In the genomic region with DNA sequence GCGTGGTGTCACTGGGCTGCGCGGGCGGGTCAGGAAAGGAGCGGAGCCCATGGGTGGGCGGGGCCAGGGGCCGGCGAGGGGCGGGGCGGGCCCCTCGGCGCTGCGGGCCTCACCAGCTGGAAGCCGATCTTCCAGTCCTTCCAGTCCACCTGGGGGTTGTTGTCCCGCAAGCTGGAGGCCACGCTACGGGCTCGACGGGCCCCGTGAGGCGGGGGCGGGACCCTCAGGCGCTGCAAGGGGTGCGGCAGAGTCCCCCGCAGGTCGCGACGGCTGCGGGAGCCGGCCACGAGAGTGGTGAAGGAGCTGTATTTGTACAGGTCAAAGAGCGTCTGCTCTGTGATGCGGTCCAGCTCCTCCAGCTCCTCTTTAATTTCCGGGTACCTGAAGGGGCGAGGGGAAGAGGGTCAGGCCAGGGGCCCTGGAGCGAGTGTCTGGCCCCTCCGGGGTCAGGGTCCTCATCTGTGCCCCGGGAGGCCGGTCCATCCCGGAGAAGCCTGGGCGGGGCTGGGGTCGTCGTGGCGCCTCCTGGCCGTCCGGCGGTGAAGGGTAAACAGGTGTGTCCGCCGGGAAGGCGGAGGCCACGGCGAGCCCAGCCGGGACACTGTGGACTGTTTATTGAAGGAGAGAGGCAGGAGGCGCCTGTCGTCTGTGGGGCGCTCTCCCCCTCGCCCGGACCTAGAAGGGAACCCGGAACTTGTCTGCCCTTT, we compare ENCODE assay signal across 7 cellular contexts. TPM values are rescaled to one million over a fixed set of nuclear protein-coding genes. Genes with fewer than 3 reads are reported as not detected.
DNase-seq lines count a peak whose midpoint lies in the region; ATAC-seq and TF ChIP-seq lines count a peak whose summit lies in the region.

No MANE protein-coding gene starts in this region.

- WGBS in iPS DF 6.9 (ENCODE audit: insufficient coverage, insufficient read length): no CpG with 5 or more reads among the region's 59 CpGs
- 5% methylated on average over 47 of the region's 59 CpGs for WGBS in smooth muscle cell (ENCODE audit: low lambda C conversion rate)

- H3K36me3 Mint-ChIP-seq in T-helper 1 cell treated with Interleukin-12 subunit alpha and Interleukin-12 subunit beta and Interleukin-4 antibody, amounts not matched to agents 30 μg/mL and 1 μg/mL, for 36 hours (ENCODE audit: low read depth): no peaks in the 10 kb centered on the region

- H3K4me2 ChIP-seq in smooth muscle cell: peak overlapping the region; percentile 95

- peak overlapping the region; percentile 54 for H3K9ac ChIP-seq in smooth muscle cell (ENCODE audit: low read depth)

- H4K20me1 ChIP-seq in smooth muscle cell (ENCODE audit: low read depth): no peaks in the 10 kb centered on the region

- H3K36me3 ChIP-seq in iPS DF 6.9 (ENCODE audit: control insufficient read depth, insufficient read depth, low read length) (peaks cover 8% of the 10 kb centered on the region), smooth muscle cell (ENCODE audit: low read depth) (no peaks in the 10 kb centered on the region)

- H3K9me3 ChIP-seq in iPS DF 6.9 (ENCODE audit: control insufficient read depth, insufficient read depth, low read length) (no peaks in the 10 kb centered on the region), smooth muscle cell (replicated peaks; ENCODE audit: low read depth) (no peaks in the 10 kb centered on the region)

- TF ChIP-seq CTCF in smooth muscle cell (IDR thresholded peaks at IDR 0.05; ENCODE audit: borderline replicate concordance, insufficient read depth, poor library complexity, severe bottlenecking): no peak

- peaks cover 33% of the 10 kb centered on the region for H3K4me1 Mint-ChIP-seq in T-helper 1 cell treated with Interleukin-12 subunit alpha and Interleukin-12 subunit beta and Interleukin-4 antibody, amounts not matched to agents 30 μg/mL and 1 μg/mL, for 36 hours (ENCODE audit: low read depth)

- peak overlapping the region; percentile 71 for H3K4me3 Mint-ChIP-seq in T-helper 1 cell treated with Interleukin-12 subunit alpha and Interleukin-12 subunit beta and Interleukin-4 antibody, amounts not matched to agents 30 μg/mL and 1 μg/mL, for 36 hours

- no peaks in the 10 kb centered on the region for H3F3A ChIP-seq in smooth muscle cell (ENCODE audit: low read depth)

- peak overlapping the region; percentile 60 for H3K27ac Mint-ChIP-seq in T-helper 1 cell treated with Interleukin-12 subunit alpha and Interleukin-12 subunit beta and Interleukin-4 antibody, amounts not matched to agents 30 μg/mL and 1 μg/mL, for 36 hours

- H3K27ac ChIP-seq in iPS DF 6.9 (ENCODE audit: low read length) (no peak overlapping the region), smooth muscle cell (ENCODE audit: low read depth) (no peak overlapping the region)

- H3K27me3 ChIP-seq in iPS DF 6.9 (ENCODE audit: control insufficient read depth, insufficient read depth, low read length) (no peaks in the 10 kb centered on the region), smooth muscle cell (ENCODE audit: low read depth) (no peaks in the 10 kb centered on the region)

- H3K4me1 ChIP-seq in iPS DF 6.9 (ENCODE audit: control insufficient read depth, insufficient read depth, low read length) (peaks cover 2% of the 10 kb centered on the region; the same call in 1 of the 2 replicates), smooth muscle cell (ENCODE audit: low read depth) (peaks cover 3% of the 10 kb centered on the region)

- H3K9me3 Mint-ChIP-seq in T-helper 1 cell treated with Interleukin-12 subunit alpha and Interleukin-12 subunit beta and Interleukin-4 antibody, amounts not matched to agents 30 μg/mL and 1 μg/mL, for 36 hours: no peaks in the 10 kb centered on the region

- DNase-seq in amniotic epithelial cell (ENCODE audit: low read depth): peak; percentile 50
- no peak for DNase-seq in iPS DF 6.9 (ENCODE audit: low read depth, low spot score)
- peak; percentile 42 for DNase-seq in smooth muscle cell (lab: John Stamatoyannopoulos, UW; ENCODE audit: unreplicated experiment)
- no peak for DNase-seq in D341Med (ENCODE audit: low spot score)

- ATAC-seq in GM21423 (IDR thresholded peaks at IDR 0.05; ENCODE audit: unreplicated experiment) (peak; percentile 55), GM21390 (IDR thresholded peaks at IDR 0.05; ENCODE audit: unreplicated experiment) (no peak)

- no peaks in the 10 kb centered on the region for H3K79me2 ChIP-seq in smooth muscle cell (ENCODE audit: low read depth)

- H3K4me3 ChIP-seq in iPS DF 6.9 (ENCODE audit: low read length) (peak overlapping the region; percentile 33; the same call in 1 of the 2 replicates), smooth muscle cell (peak overlapping the region; percentile 63)

- H2AFZ ChIP-seq in smooth muscle cell (ENCODE audit: low read depth): peak overlapping the region; percentile 97

- H3K27me3 Mint-ChIP-seq in T-helper 1 cell treated with Interleukin-12 subunit alpha and Interleukin-12 subunit beta and Interleukin-4 antibody, amounts not matched to agents 30 μg/mL and 1 μg/mL, for 36 hours (ENCODE audit: low read depth): no peaks in the 10 kb centered on the region

RNA-seq across cellular contexts. Expression of gene SCNN1A, which starts 11.9 kb away (rescaled TPM):
- total RNA-seq in smooth muscle cell: 1.3 and 1.5 TPM in 2 replicates
- polyA plus RNA-seq in smooth muscle cell: 0.57 and 1.0 TPM in 2 replicates

RNA-seq across cellular contexts. Expression of gene LTBR, which starts 20.5 kb away (rescaled TPM):
- 35.1 and 38.3 TPM in 2 replicates for total RNA-seq in smooth muscle cell
- 72.9 and 97.8 TPM in 2 replicates for polyA plus RNA-seq in smooth muscle cell

RNA-seq across cellular contexts. Expression of gene TNFRSF1A, which starts 21.6 kb away (rescaled TPM):
- 110 and 139 TPM in 2 replicates for total RNA-seq in smooth muscle cell
- 144 and 148 TPM in 2 replicates for polyA plus RNA-seq in smooth muscle cell

RNA-seq across cellular contexts. Expression of gene PLEKHG6, which starts 53.0 kb away (rescaled TPM):
- 6.5 and 7.8 TPM in 2 replicates for total RNA-seq in smooth muscle cell
- 5.2 and 21.9 TPM in 2 replicates for polyA plus RNA-seq in smooth muscle cell

Comparison
In these comparisons a context has a peak if more than half of its experiments do, and no peak if none do; other contexts are left out.
1. DNase-seq: peak in amniotic epithelial cell (single experiment) and smooth muscle cell (single experiment); none in iPS DF 6.9 (single experiment) and D341Med (single experiment).